ENCODE assay signal across 21 cellular contexts in genomic region chr2:21643180-21643579, GRCh38.
DNase-seq lines count a peak whose midpoint lies in the region; ATAC-seq and TF ChIP-seq lines count a peak whose summit lies in the region.
"Had no signal": no experiment of that assay in that cellular context is flagged by ENCODE, and none has a peak within 500 bp of the region (broad histone marks: within the 10 kb centered on the region; RNA-seq: fewer than 3 reads in every experiment).

No MANE protein-coding gene starts in this region.

- no peak for ATAC-seq in activated CD4-positive, alpha-beta T cell treated with anti-CD3 and anti-CD28 coated beads for 36 hours
- ATAC-seq in HG02938 (IDR thresholded peaks at IDR 0.05; ENCODE audit: unreplicated experiment): no peak
- ATAC-seq: esophagus mucosa; stimulated activated naive CD8-positive, alpha-beta T cell treated with anti-CD3 and anti-CD28 coated beads, Interleukin-15, amount 100 ng/mL, for 72 hours had no signal

- H3K4me1 Mint-ChIP-seq in activated CD4-positive, alpha-beta T cell treated with anti-CD3 and anti-CD28 coated beads for 36 hours: no peaks in the 10 kb centered on the region
- H3K4me1 Mint-ChIP-seq: stimulated activated naive CD8-positive, alpha-beta T cell treated with anti-CD3 and anti-CD28 coated beads, Interleukin-15, amount 100 ng/mL, for 72 hours had no signal

- no peak overlapping the region for H3K4me3 Mint-ChIP-seq in activated CD4-positive, alpha-beta T cell treated with anti-CD3 and anti-CD28 coated beads for 36 hours
- H3K4me3 Mint-ChIP-seq: nephron progenitor cell; stimulated activated naive CD8-positive, alpha-beta T cell treated with anti-CD3 and anti-CD28 coated beads, Interleukin-15, amount 100 ng/mL, for 72 hours had no signal

- no peaks in the 10 kb centered on the region for H3K36me3 Mint-ChIP-seq in activated CD4-positive, alpha-beta T cell treated with anti-CD3 and anti-CD28 coated beads for 36 hours (ENCODE audit: low read depth)

- CTCF ChIA-PET in activated CD4-positive, alpha-beta T cell treated with anti-CD3 and anti-CD28 coated beads for 36 hours (lab: Charles Lee): no interaction called here

- DNase-seq in NCI-H748 (lab: John Stamatoyannopoulos, UW; ENCODE audit: unreplicated experiment) (peak; percentile 38), NCI-H748 treated with DMSO at 0.1 percent for 48 hours (lab: John Stamatoyannopoulos, UW) (no peak), astrocyte of the cerebellum (ENCODE audit: low read depth) (peak; percentile 65), kidney glomerular epithelial cell (lab: John Stamatoyannopoulos, UW) (peak; percentile 72), KBM-7 (no peak), NCI-H2107 treated with DMSO at 0.1 percent for 48 hours (lab: John Stamatoyannopoulos, UW; ENCODE audit: unreplicated experiment) (no peak)
- DNase-seq in activated CD4-positive, alpha-beta T cell treated with anti-CD3 and anti-CD28 coated beads for 36 hours: no peak
- DNase-seq: 8988T; activated CD4-positive, alpha-beta T cell treated with anti-CD3 and anti-CD28 coated beads, Interleukin-2, amount 50 U/mL, for 4 hours; activated naive CD4-positive, alpha-beta T cell; activated T-cell treated with anti-CD3 and anti-CD28 coated beads for 4 hours; effector CD8-positive, alpha-beta T cell; NCI-H1930; NCI-H510A; nephron progenitor cell; stimulated activated naive CD8-positive, alpha-beta T cell treated with anti-CD3 and anti-CD28 coated beads, Interleukin-15, amount 100 ng/mL, for 72 hours; T-helper 1 cell; transverse colon had no signal

- intact Hi-C loops in activated CD4-positive, alpha-beta T cell treated with anti-CD3 and anti-CD28 coated beads for 36 hours (cut with DNase I, micrococcal nuclease): no loop called here

- no peaks in the 10 kb centered on the region for H3K27me3 Mint-ChIP-seq in activated CD4-positive, alpha-beta T cell treated with anti-CD3 and anti-CD28 coated beads for 36 hours
- H3K27me3 Mint-ChIP-seq: stimulated activated naive CD8-positive, alpha-beta T cell treated with anti-CD3 and anti-CD28 coated beads, Interleukin-15, amount 100 ng/mL, for 72 hours had no signal

- H3K4me3 ChIP-seq in astrocyte of the cerebellum (ENCODE audit: low read depth, low read length): no peak overlapping the region
- H3K4me3 ChIP-seq: BLaER1, transverse colon had no signal

- in situ Hi-C loops in astrocyte of the cerebellum (cut with HindIII; ENCODE audit: low sequenced_read_pairs): no loop called here
- in situ Hi-C loops in KBM-7 (cut with MboI; ENCODE audit: low pct_unique_long_range_greater_than_20kb, low sequenced_read_pairs): no loop called here

- POLR2A ChIA-PET in activated CD4-positive, alpha-beta T cell treated with anti-CD3 and anti-CD28 coated beads for 36 hours (lab: Charles Lee): no interaction called here

- no peak for TF ChIP-seq CTCF in astrocyte of the cerebellum (IDR thresholded peaks at IDR 0.05; ENCODE audit: low read depth, low read length, missing control alignments)

- no peak overlapping the region for H3K27ac Mint-ChIP-seq in activated CD4-positive, alpha-beta T cell treated with anti-CD3 and anti-CD28 coated beads for 36 hours
- H3K27ac Mint-ChIP-seq: nephron progenitor cell; stimulated activated naive CD8-positive, alpha-beta T cell treated with anti-CD3 and anti-CD28 coated beads, Interleukin-15, amount 100 ng/mL, for 72 hours had no signal

- H3K9me3 Mint-ChIP-seq in activated CD4-positive, alpha-beta T cell treated with anti-CD3 and anti-CD28 coated beads for 36 hours (ENCODE audit: low read depth): peaks cover 2% of the 10 kb centered on the region
- H3K9me3 Mint-ChIP-seq: nephron progenitor cell had no signal

Comparison
In these comparisons a context has a peak if more than half of its experiments do, and no peak if none do; other contexts are left out.
1. DNase-seq: peak in NCI-H748 (single experiment), astrocyte of the cerebellum (single experiment) and kidney glomerular epithelial cell (single experiment); none in NCI-H748 treated with DMSO at 0.1 percent for 48 hours (single experiment), activated CD4-positive, alpha-beta T cell treated with anti-CD3 and anti-CD28 coated beads for 36 hours (single experiment), KBM-7 (single experiment) and NCI-H2107 treated with DMSO at 0.1 percent for 48 hours (single experiment).